8 cellular contexts compared by ENCODE assay signal in genomic region chr1:182299728-182300581, GRCh38.
DNase-seq lines count a peak whose midpoint lies in the region; ATAC-seq, FAIRE-seq and TF ChIP-seq lines count a peak whose summit lies in the region.

No MANE protein-coding gene starts in this region.

- FAIRE-seq in pancreas (lab: Jason Lieb, UNC): no peak

- H3K9me3 ChIP-seq in pancreas: no peaks in the 10 kb centered on the region

- peaks cover 5 to 18% (median 16%) of the 10 kb centered on the region in 3 donors for H3K4me1 ChIP-seq in pancreas

- WGBS in pancreas, 2 donors: 38 to 41% methylated on average over 3 of the region's 3 CpGs

- peak; percentile 29 for ATAC-seq in esophagus mucosa
- peak; percentile 67 to 79 (median 74) for ATAC-seq in pancreas
- ATAC-seq in HG03439 (IDR thresholded peaks at IDR 0.05; ENCODE audit: unreplicated experiment): no peak
- ATAC-seq in HG03135 (IDR thresholded peaks at IDR 0.05; ENCODE audit: unreplicated experiment): no peak

- TF ChIP-seq CTCF in pancreas (IDR thresholded peaks at IDR 0.05): no peak
- no peak for TF ChIP-seq CTCF in GM10266 (IDR thresholded peaks at IDR 0.05; ENCODE audit: control insufficient read depth, insufficient read depth, low read depth, missing control alignments)

- intact Hi-C loops in pancreas (cut with DNase I): loop anchor here in 1 of 3 donors (10.0 kb wide), 1 partner anchor 155 kb away; no protein-coding TSS in a partner anchor

- peak overlapping the region in 2 of 4 donors; percentile 22 to 44 for H3K27ac ChIP-seq in pancreas

- no peak overlapping the region for H3K4me3 ChIP-seq in pancreas

- no peaks in the 10 kb centered on the region for H3K36me3 ChIP-seq in pancreas

- H3K27me3 ChIP-seq in pancreas: no peaks in the 10 kb centered on the region

- DNase-seq in H4 (ENCODE audit: low spot score): peak; percentile 45
- DNase-seq in NOMO-1 treated with dmso at 0.1 percent for 144 hours (lab: John Stamatoyannopoulos, UW; ENCODE audit: unreplicated experiment): peak; percentile 78
- peak in 3 of 6 donors; percentile 41 to 60 (median 48) for DNase-seq in pancreas
- no peak for DNase-seq in GM10266 (ENCODE audit: extremely low spot score)
- DNase-seq in cerebellum (ENCODE audit: low spot score): no peak

Comparison
In these comparisons a context has a peak if more than half of its experiments do, and no peak if none do; other contexts are left out.
1. DNase-seq: peak in H4 (single experiment) and NOMO-1 treated with dmso at 0.1 percent for 144 hours (single experiment); none in GM10266 (single experiment) and cerebellum (single experiment).
2. ATAC-seq: peak in esophagus mucosa (single experiment) and pancreas (4 of 4); none in HG03439 (single experiment) and HG03135 (single experiment).